In genomic region chr11:130666781-130667251, GRCh38 we compare ENCODE assay signal across 1 cellular context.
TF ChIP-seq lines count a peak whose summit lies in the region.

No MANE protein-coding gene starts in this region.

TF ChIP-seq in liver, 16 proteins besides CTCF, POLR2A, EP300 and RAD21 (continued from another document):
- TF ChIP-seq ZBTB33 (IDR thresholded peaks at IDR 0.05) (no peak), SP1 (IDR thresholded peaks at IDR 0.05) (no peak)
